11 cellular contexts compared by ENCODE assay signal in the genomic region with DNA sequence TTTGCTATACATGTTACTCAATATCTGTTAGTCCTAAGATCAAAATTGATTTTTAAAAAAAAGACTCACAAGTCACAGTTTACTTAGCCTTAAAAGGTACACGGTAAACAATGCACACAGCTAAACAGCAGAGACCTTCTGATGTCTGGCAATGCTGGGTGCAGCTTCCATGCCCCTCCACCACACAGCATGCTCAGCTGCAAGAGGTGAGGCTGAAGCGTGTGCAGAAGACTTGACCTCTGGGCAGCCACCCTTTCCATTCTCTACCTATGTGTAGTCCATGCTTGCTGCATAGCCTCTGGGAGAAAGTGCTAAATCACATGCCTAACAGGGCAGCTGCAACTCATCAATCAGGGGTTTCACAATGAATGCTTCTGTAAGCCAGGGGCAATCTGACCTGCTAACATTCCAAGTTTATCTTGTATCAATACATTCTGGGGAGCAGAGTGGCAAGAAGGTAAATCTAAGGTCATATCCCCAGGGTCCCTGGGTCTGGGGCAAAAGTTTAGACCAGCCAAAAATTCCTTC. TPM values are rescaled to one million over a fixed set of nuclear protein-coding genes. Genes with fewer than 3 reads are reported as not detected.
DNase-seq lines count a peak whose midpoint lies in the region; ATAC-seq and TF ChIP-seq lines count a peak whose summit lies in the region.
"Had no signal": no experiment of that assay in that cellular context is flagged by ENCODE, and none has a peak within 500 bp of the region (broad histone marks: within the 10 kb centered on the region; RNA-seq: fewer than 3 reads in every experiment).

No MANE protein-coding gene starts in this region.

- H3K4me1 Mint-ChIP-seq in type B pancreatic cell (ENCODE audit: unreplicated experiment) = peaks cover 20% of the 10 kb centered on the region

- no peaks in the 10 kb centered on the region for H4K20me1 ChIP-seq in fibroblast of lung (ENCODE audit: control insufficient read depth, extremely low read depth, insufficient read depth, low read length)

- no peaks in the 10 kb centered on the region for H3K4me1 ChIP-seq in fibroblast of lung (ENCODE audit: control insufficient read depth, extremely low read depth, insufficient read depth, low read length)

- peak overlapping the region; percentile 64 for H3K4me3 Mint-ChIP-seq in type B pancreatic cell
- H3K4me3 Mint-ChIP-seq: activated CD4-positive, alpha-beta T cell treated with anti-CD3 and anti-CD28 coated beads, Interleukin-2, amount 10 ng/mL, durations not matched to agents 7 days and 5 days had no signal

- no peaks in the 10 kb centered on the region for H3K79me2 ChIP-seq in fibroblast of lung (ENCODE audit: control insufficient read depth, insufficient read depth, low read length)

- peak overlapping the region; percentile 90 for H3K27ac Mint-ChIP-seq in type B pancreatic cell
- H3K27ac Mint-ChIP-seq: activated CD4-positive, alpha-beta T cell treated with anti-CD3 and anti-CD28 coated beads, Interleukin-2, amount 10 ng/mL, durations not matched to agents 7 days and 5 days had no signal

- no peak overlapping the region for H3K4me2 ChIP-seq in fibroblast of lung (ENCODE audit: extremely low read depth, insufficient read depth, low read length)

- no peak overlapping the region for H3K9ac ChIP-seq in fibroblast of lung (ENCODE audit: insufficient read depth, low read length)

- TF ChIP-seq POLR2A in GM18505 (IDR thresholded peaks at IDR 0.05; ENCODE audit: borderline replicate concordance, extremely low read depth, insufficient read depth, insufficient read length) = no peak

- H3K27ac ChIP-seq in fibroblast of lung (ENCODE audit: insufficient read depth, low read length) = no peak overlapping the region
- H3K27ac ChIP-seq: thoracic aorta had no signal

- H3K36me3 Mint-ChIP-seq in type B pancreatic cell = peaks cover 7% of the 10 kb centered on the region

- DNase-seq in NCI-H748 (lab: John Stamatoyannopoulos, UW; ENCODE audit: unreplicated experiment) = peak; percentile 17
- DNase-seq in NCI-H748 treated with DMSO at 0.1 percent for 48 hours (lab: John Stamatoyannopoulos, UW) = no peak
- DNase-seq in LHCN-M2 (ENCODE audit: low read depth) = peak; percentile 64
- DNase-seq in fibroblast of lung (ENCODE audit: low read depth in 2 of 2) = peak; percentile 40 to 71
- no peak for DNase-seq in type B pancreatic cell (ENCODE audit: extremely low spot score, unreplicated experiment)
- no peak for DNase-seq in DMS79 (lab: John Stamatoyannopoulos, UW)
- no peak for DNase-seq in activated gamma-delta T cell (lab: John Stamatoyannopoulos, UW)
- DNase-seq: activated CD4-positive, alpha-beta T cell treated with anti-CD3 and anti-CD28 coated beads, Interleukin-2, amount 10 ng/mL, durations not matched to agents 7 days and 5 days; PC-3 had no signal

- H3K4me3 ChIP-seq in fibroblast of lung (replicated peaks in 1 of 4; ENCODE audit: control extremely low read depth in 1 of 4, insufficient read depth in 1 of 4, low read depth in 3 of 4, low read length in 4 of 4) = no peak overlapping the region
- H3K4me3 ChIP-seq: thoracic aorta had no signal

- peaks cover 3% of the 10 kb centered on the region for H3K27me3 ChIP-seq in fibroblast of lung (ENCODE audit: control insufficient read depth, insufficient read depth, low read length)

- no peak for ATAC-seq in GM18505 (IDR thresholded peaks at IDR 0.05; ENCODE audit: unreplicated experiment)
- ATAC-seq: PC-3 had no signal

- no peaks in the 10 kb centered on the region for H3K27me3 Mint-ChIP-seq in type B pancreatic cell
- H3K27me3 Mint-ChIP-seq: activated CD4-positive, alpha-beta T cell treated with anti-CD3 and anti-CD28 coated beads, Interleukin-2, amount 10 ng/mL, durations not matched to agents 7 days and 5 days had no signal

- TF ChIP-seq CTCF in fibroblast of lung (conservative IDR thresholded peaks at IDR 0.05 in 1 of 2, IDR thresholded peaks at IDR 0.05 in 1 of 2; ENCODE audit: low read depth in 1 of 2, low read length in 2 of 2) (no peak), type B pancreatic cell (conservative IDR thresholded peaks at IDR 0.05) (no peak)

- H2AFZ ChIP-seq in fibroblast of lung (ENCODE audit: low read length) = no peak overlapping the region

- H3K9me3 ChIP-seq in fibroblast of lung (ENCODE audit: control insufficient read depth, insufficient read depth, low read depth, low read length) = no peaks in the 10 kb centered on the region
- H3K9me3 ChIP-seq: thoracic aorta had no signal

- H3K36me3 ChIP-seq in fibroblast of lung (ENCODE audit: control insufficient read depth, insufficient read depth, low read length) = no peaks in the 10 kb centered on the region
- H3K36me3 ChIP-seq: thoracic aorta had no signal

- H3K9me3 Mint-ChIP-seq in type B pancreatic cell = peaks cover 8% of the 10 kb centered on the region

RNA-seq across cellular contexts. Expression of gene AMN1, which starts 44.5 kb away (rescaled TPM):
- total RNA-seq in LHCN-M2 (2014; rRNA removed) (9.8 and 14.3 TPM in 2 replicates), fibroblast of lung (4.9 and 9.1 TPM in 2 replicates), type B pancreatic cell (ENCODE audit: low replicate concordance) (5.5 and 9.6 TPM in 2 replicates)
- 7.5 TPM for polyA plus RNA-seq in LHCN-M2 (2012)
- polyA plus RNA-seq in fibroblast of lung = 6.8 and 10.4 TPM in 2 replicates
- 3.4 and 5.4 TPM in 2 replicates for polyA plus RNA-seq in fibroblast of lung (2012)
- polyA minus RNA-seq in fibroblast of lung (ENCODE audit: low replicate concordance) = not detected in 2 replicates

Comparison
In these comparisons a context has a peak if more than half of its experiments do, and no peak if none do; other contexts are left out.
1. DNase-seq: peak in NCI-H748 (single experiment), LHCN-M2 (single experiment) and fibroblast of lung (2 of 2); none in NCI-H748 treated with DMSO at 0.1 percent for 48 hours (single experiment), type B pancreatic cell (single experiment), DMS79 (single experiment) and activated gamma-delta T cell (single experiment).